In the genomic region with DNA sequence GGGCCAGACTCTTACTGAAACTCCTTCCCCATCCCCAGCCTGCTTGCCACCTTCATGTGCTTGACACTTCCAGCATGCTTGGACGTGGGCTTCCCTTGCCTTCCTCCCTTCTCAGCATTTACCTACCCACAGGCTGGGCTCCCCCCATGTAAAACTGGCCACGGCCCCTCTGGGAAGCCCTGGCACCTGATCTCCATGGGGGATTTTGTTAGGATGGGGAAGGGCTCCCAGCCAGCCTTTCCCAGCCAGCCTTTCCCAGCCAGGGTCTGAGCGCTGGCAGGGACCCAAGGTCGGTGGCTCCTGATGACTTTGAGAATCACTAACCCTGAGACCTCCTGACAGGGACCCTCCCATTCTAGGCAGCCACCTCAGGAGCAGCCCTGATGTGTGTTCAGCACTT, we compare ENCODE assay signal across 39 cellular contexts. TPM values are rescaled to one million over a fixed set of nuclear protein-coding genes. Genes with fewer than 3 reads are reported as not detected.
"Had no signal": no experiment of that assay in that cellular context is flagged by ENCODE, and none has a peak within 500 bp of the region (broad histone marks: within the 10 kb centered on the region; RNA-seq: fewer than 3 reads in every experiment).

No MANE protein-coding gene starts in this region.

- H3K4me1 ChIP-seq: adrenal gland, breast epithelium had no signal

- H3K9me3 ChIP-seq: adrenal gland, body of pancreas had no signal

- FAIRE-seq: astrocyte, TTC549 had no signal

- ATAC-seq: activated CD8-positive, alpha-beta T cell treated with anti-CD3 and anti-CD28 coated beads for 36 hours; activated naive CD4-positive, alpha-beta T cell treated with anti-CD3 and anti-CD28 coated beads, Interleukin-2, amount 50 U/mL, for 72 hours; activated T-cell treated with anti-CD3 and anti-CD28 coated beads, Interleukin-2, amount 50 U/mL, for 4 hours; activated T-cell treated with anti-CD3 and anti-CD28 coated beads, Interleukin-2, amount 50 U/mL, for 72 hours; activated T-helper 17 cell treated with anti-CD3 and anti-CD28 coated beads, Interleukin-2, amount 50 U/mL, for 72 hours; body of pancreas had no signal

- H3K4me3 Mint-ChIP-seq: activated B cell treated with CpG ODN at 0.5 μM for 24 hours; activated CD4-positive, alpha-beta memory T cell treated with anti-CD3 and anti-CD28 coated beads for 36 hours; activated CD4-positive, alpha-beta T cell treated with anti-CD3 and anti-CD28 coated beads, Interleukin-2, amount 10 ng/mL, durations not matched to agents 24 days and 14 days; activated CD8-positive, alpha-beta T cell treated with anti-CD3 and anti-CD28 coated beads for 36 hours; activated naive CD4-positive, alpha-beta T cell treated with anti-CD3 and anti-CD28 coated beads for 36 hours; activated naive CD8-positive, alpha-beta T cell treated with anti-CD3 and anti-CD28 coated beads for 36 hours; activated T-cell treated with anti-CD3 and anti-CD28 coated beads, Interleukin-2, amount 50 U/mL, for 4 hours; activated T-cell treated with anti-CD3 and anti-CD28 coated beads, Interleukin-2, amount 50 U/mL, for 72 hours; activated T-helper 1 cell treated with anti-CD3 and anti-CD28 coated beads, Interleukin-12 subunit alpha, Interleukin-12 subunit beta, Interleukin-2, Interleukin-4 antibody, amounts not matched to agents 30 ng/mL and 10 ng/mL and 1 ng/mL, durations not matched to agents 14 hours and 24 hours and 36 hours; activated T-helper 17 cell treated with anti-CD3 and anti-CD28 coated beads, Interleukin-2, amount 50 U/mL, for 72 hours; T-helper 1 cell treated with Interleukin-12 subunit alpha and Interleukin-12 subunit beta and Interleukin-4 antibody, amounts not matched to agents 30 μg/mL and 1 μg/mL, for 36 hours; T-helper 2 cell treated with Interferon-gamma antibody and Interleukin-4, amounts not matched to agents 5 μg/mL and 100 μg/mL, for 36 hours had no signal

- H3K4me3 ChIP-seq: adrenal gland, body of pancreas, breast epithelium had no signal

- H3K36me3 ChIP-seq: adrenal gland, breast epithelium had no signal

- H3K27ac ChIP-seq: adrenal gland, body of pancreas, brain microvascular endothelial cell, breast epithelium, VCaP had no signal

- H3K27ac Mint-ChIP-seq: activated B cell treated with CpG ODN at 0.5 μM for 24 hours; activated CD4-positive, alpha-beta memory T cell treated with anti-CD3 and anti-CD28 coated beads for 36 hours; activated CD4-positive, alpha-beta T cell treated with anti-CD3 and anti-CD28 coated beads, Interleukin-2, amount 10 ng/mL, durations not matched to agents 24 days and 14 days; activated CD8-positive, alpha-beta T cell treated with anti-CD3 and anti-CD28 coated beads for 36 hours; activated naive CD4-positive, alpha-beta T cell treated with anti-CD3 and anti-CD28 coated beads for 36 hours; activated naive CD8-positive, alpha-beta T cell treated with anti-CD3 and anti-CD28 coated beads for 36 hours; activated T-cell treated with anti-CD3 and anti-CD28 coated beads, Interleukin-2, amount 50 U/mL, for 72 hours; activated T-helper 1 cell treated with anti-CD3 and anti-CD28 coated beads, Interleukin-12 subunit alpha, Interleukin-12 subunit beta, Interleukin-2, Interleukin-4 antibody, amounts not matched to agents 30 ng/mL and 10 ng/mL and 1 ng/mL, durations not matched to agents 14 hours and 24 hours and 36 hours; activated T-helper 17 cell treated with anti-CD3 and anti-CD28 coated beads, Interleukin-2, amount 50 U/mL, for 72 hours; T-helper 1 cell treated with Interleukin-12 subunit alpha and Interleukin-12 subunit beta and Interleukin-4 antibody, amounts not matched to agents 30 μg/mL and 1 μg/mL, for 36 hours; T-helper 2 cell treated with Interferon-gamma antibody and Interleukin-4, amounts not matched to agents 5 μg/mL and 100 μg/mL, for 36 hours had no signal

- DNase-seq: activated B cell treated with CpG ODN at 0.5 μM for 24 hours; activated CD4-positive, alpha-beta memory T cell treated with anti-CD3 and anti-CD28 coated beads for 36 hours; activated CD4-positive, alpha-beta T cell treated with anti-CD3 and anti-CD28 coated beads for 4 hours; activated CD4-positive, alpha-beta T cell treated with anti-CD3 and anti-CD28 coated beads, Interleukin-2, amount 10 ng/mL, durations not matched to agents 24 days and 14 days; activated CD4-positive, alpha-beta T cell treated with anti-CD3 and anti-CD28 coated beads, Interleukin-2, amount 50 U/mL, for 1 hour; activated CD4-positive, alpha-beta T cell treated with anti-CD3 and anti-CD28 coated beads, Interleukin-2, amount 50 U/mL, for 4 hours; activated CD4-positive, CD25-positive, alpha-beta regulatory T cell treated with anti-CD3 and anti-CD28 coated beads, Interleukin-2, amount 50 U/mL, for 72 hours; activated CD8-positive, alpha-beta memory T cell treated with anti-CD3 and anti-CD28 coated beads, Interleukin-2, amount 50 U/mL, for 4 hours; activated CD8-positive, alpha-beta T cell treated with anti-CD3 and anti-CD28 coated beads for 36 hours; activated effector memory CD4-positive, alpha-beta T cell treated with anti-CD3 and anti-CD28 coated beads, Interleukin-2, amount 50 U/mL, for 16 hours; activated gamma-delta T cell treated with Interleukin-2 at 50 U/mL for 16 hours; activated naive CD4-positive, alpha-beta T cell; activated naive CD4-positive, alpha-beta T cell treated with anti-CD3 and anti-CD28 coated beads for 36 hours; activated naive CD4-positive, alpha-beta T cell treated with anti-CD3 and anti-CD28 coated beads, Interleukin-2, amount 50 U/mL, for 16 hours; activated naive CD8-positive, alpha-beta T cell treated with anti-CD3 and anti-CD28 coated beads for 36 hours; activated T-cell treated with anti-CD3 and anti-CD28 coated beads for 4 hours; activated T-cell treated with anti-CD3 and anti-CD28 coated beads, Interleukin-2, amount 50 U/mL, for 1 hour; activated T-cell treated with anti-CD3 and anti-CD28 coated beads, Interleukin-2, amount 50 U/mL, for 4 hours; activated T-cell treated with anti-CD3 and anti-CD28 coated beads, Interleukin-2, amount 50 U/mL, for 72 hours; adrenal gland; amniotic stem cell; body of pancreas; brain microvascular endothelial cell; central memory CD4-positive, alpha-beta T cell; T-helper 2 cell; T-helper 9 cell had no signal

- H3K9me3 Mint-ChIP-seq: activated B cell treated with CpG ODN at 0.5 μM for 24 hours; activated CD4-positive, alpha-beta memory T cell treated with anti-CD3 and anti-CD28 coated beads for 36 hours; activated CD4-positive, alpha-beta T cell treated with anti-CD3 and anti-CD28 coated beads, Interleukin-2, amount 10 ng/mL, durations not matched to agents 24 days and 14 days; activated CD8-positive, alpha-beta T cell treated with anti-CD3 and anti-CD28 coated beads for 36 hours; activated naive CD4-positive, alpha-beta T cell treated with anti-CD3 and anti-CD28 coated beads for 36 hours; activated naive CD4-positive, alpha-beta T cell treated with anti-CD3 and anti-CD28 coated beads, Interleukin-2, amount 50 U/mL, for 72 hours; activated naive CD8-positive, alpha-beta T cell treated with anti-CD3 and anti-CD28 coated beads for 36 hours; activated T-cell treated with anti-CD3 and anti-CD28 coated beads, Interleukin-2, amount 50 U/mL, for 4 hours; activated T-cell treated with anti-CD3 and anti-CD28 coated beads, Interleukin-2, amount 50 U/mL, for 72 hours; activated T-helper 1 cell treated with anti-CD3 and anti-CD28 coated beads, Interleukin-12 subunit alpha, Interleukin-12 subunit beta, Interleukin-2, Interleukin-4 antibody, amounts not matched to agents 30 ng/mL and 10 ng/mL and 1 ng/mL, durations not matched to agents 14 hours and 24 hours and 36 hours; activated T-helper 17 cell treated with anti-CD3 and anti-CD28 coated beads, Interleukin-2, amount 50 U/mL, for 72 hours; T-helper 1 cell treated with Interleukin-12 subunit alpha and Interleukin-12 subunit beta and Interleukin-4 antibody, amounts not matched to agents 30 μg/mL and 1 μg/mL, for 36 hours; T-helper 2 cell treated with Interferon-gamma antibody and Interleukin-4, amounts not matched to agents 5 μg/mL and 100 μg/mL, for 36 hours had no signal

RNA-seq across cellular contexts. Expression of a gene that starts 6.7 kb away (rescaled TPM):
- total RNA-seq: activated B cell treated with CpG ODN at 0.5 μM for 24 hours; activated CD4-positive, alpha-beta memory T cell treated with anti-CD3 and anti-CD28 coated beads for 36 hours; activated CD4-positive, alpha-beta T cell treated with anti-CD3 and anti-CD28 coated beads, Interleukin-2, amount 10 ng/mL, durations not matched to agents 24 days and 14 days; activated CD8-positive, alpha-beta memory T cell treated with anti-CD3 and anti-CD28 coated beads for 36 hours; activated CD8-positive, alpha-beta T cell treated with anti-CD3 and anti-CD28 coated beads for 36 hours; activated naive CD4-positive, alpha-beta T cell treated with anti-CD3 and anti-CD28 coated beads for 36 hours; activated naive CD4-positive, alpha-beta T cell treated with anti-CD3 and anti-CD28 coated beads, Interleukin-2, amount 50 U/mL, for 72 hours; activated naive CD8-positive, alpha-beta T cell treated with anti-CD3 and anti-CD28 coated beads for 36 hours; activated T-cell treated with anti-CD3 and anti-CD28 coated beads, Interleukin-2, amount 50 U/mL, for 4 hours; activated T-cell treated with anti-CD3 and anti-CD28 coated beads, Interleukin-2, amount 50 U/mL, for 72 hours; activated T-helper 1 cell treated with anti-CD3 and anti-CD28 coated beads, Interleukin-12 subunit alpha, Interleukin-12 subunit beta, Interleukin-2, Interleukin-4 antibody, amounts not matched to agents 30 ng/mL and 10 ng/mL and 1 ng/mL, durations not matched to agents 14 hours and 24 hours and 36 hours; activated T-helper 17 cell treated with anti-CD3 and anti-CD28 coated beads, Interleukin-2, amount 50 U/mL, for 72 hours; adrenal gland; aorta; astrocyte; body of pancreas; cerebellum had no signal
- polyA plus RNA-seq: aorta had no signal

RNA-seq across cellular contexts. Expression of a gene that starts 48.5 kb away (rescaled TPM):
- total RNA-seq: activated B cell treated with CpG ODN at 0.5 μM for 24 hours; activated CD4-positive, alpha-beta memory T cell treated with anti-CD3 and anti-CD28 coated beads for 36 hours; activated CD4-positive, alpha-beta T cell treated with anti-CD3 and anti-CD28 coated beads, Interleukin-2, amount 10 ng/mL, durations not matched to agents 24 days and 14 days; activated CD8-positive, alpha-beta memory T cell treated with anti-CD3 and anti-CD28 coated beads for 36 hours; activated CD8-positive, alpha-beta T cell treated with anti-CD3 and anti-CD28 coated beads for 36 hours; activated naive CD4-positive, alpha-beta T cell treated with anti-CD3 and anti-CD28 coated beads for 36 hours; activated naive CD4-positive, alpha-beta T cell treated with anti-CD3 and anti-CD28 coated beads, Interleukin-2, amount 50 U/mL, for 72 hours; activated naive CD8-positive, alpha-beta T cell treated with anti-CD3 and anti-CD28 coated beads for 36 hours; activated T-cell treated with anti-CD3 and anti-CD28 coated beads, Interleukin-2, amount 50 U/mL, for 4 hours; activated T-cell treated with anti-CD3 and anti-CD28 coated beads, Interleukin-2, amount 50 U/mL, for 72 hours; activated T-helper 1 cell treated with anti-CD3 and anti-CD28 coated beads, Interleukin-12 subunit alpha, Interleukin-12 subunit beta, Interleukin-2, Interleukin-4 antibody, amounts not matched to agents 30 ng/mL and 10 ng/mL and 1 ng/mL, durations not matched to agents 14 hours and 24 hours and 36 hours; activated T-helper 17 cell treated with anti-CD3 and anti-CD28 coated beads, Interleukin-2, amount 50 U/mL, for 72 hours; aorta; astrocyte; body of pancreas; cardiac septum; cerebellum had no signal
- polyA plus RNA-seq: aorta had no signal
